In genomic region chr3:107904536-107905066, GRCh38 we compare ENCODE assay signal across 30 cellular contexts.
DNase-seq lines count a peak whose midpoint lies in the region; ATAC-seq and TF ChIP-seq lines count a peak whose summit lies in the region.
"Had no signal": no experiment of that assay in that cellular context is flagged by ENCODE, and none has a peak within 500 bp of the region (broad histone marks: within the 10 kb centered on the region; RNA-seq: fewer than 3 reads in every experiment).

No MANE protein-coding gene starts in this region.

- H3K9me3 Mint-ChIP-seq in nephron = no peaks in the 10 kb centered on the region
- H3K9me3 Mint-ChIP-seq in CD4-positive, alpha-beta T cell = no peaks in the 10 kb centered on the region
- H3K9me3 Mint-ChIP-seq: effector memory CD8-positive, alpha-beta T cell; naive thymus-derived CD4-positive, alpha-beta T cell had no signal

- H3K4me2 ChIP-seq in trophoblast cell (ENCODE audit: low read length) = no peak overlapping the region
- H3K4me2 ChIP-seq: PC-9, SK-N-SH had no signal

- TF ChIP-seq POLR2A in thyroid gland (IDR thresholded peaks at IDR 0.05) = peak in 1 of 2 donors; percentile 24

- no peak overlapping the region for H4K91ac ChIP-seq in trophoblast cell (ENCODE audit: low read depth, low read length)

- H3K27ac Mint-ChIP-seq in nephron = peak overlapping the region in 2 of 3 experiments; percentile 0 to 1
- H3K27ac Mint-ChIP-seq in CD4-positive, alpha-beta T cell = no peak overlapping the region
- H3K27ac Mint-ChIP-seq: activated T-cell treated with anti-CD3 and anti-CD28 coated beads, Interleukin-2, amount 50 U/mL, for 72 hours; effector memory CD8-positive, alpha-beta T cell; naive thymus-derived CD4-positive, alpha-beta T cell; T-helper 17 cell had no signal

- H3K27me3 ChIP-seq in RWPE2 (ENCODE audit: insufficient read depth, poor library complexity, severe bottlenecking) (no peaks in the 10 kb centered on the region), thyroid gland (no peaks in the 10 kb centered on the region), trophoblast cell (ENCODE audit: insufficient read depth, low read length) (no peaks in the 10 kb centered on the region)
- H3K27me3 ChIP-seq in CD4-positive, alpha-beta T cell (ENCODE audit: control insufficient read depth, insufficient read depth, low read length) = no peaks in the 10 kb centered on the region
- H3K27me3 ChIP-seq: suprapubic skin, vagina had no signal

- TF ChIP-seq CTCF in RWPE2 (IDR thresholded peaks at IDR 0.05; ENCODE audit: poor library complexity, severe bottlenecking) = no peak
- no peak for TF ChIP-seq CTCF in choroid plexus epithelial cell (conservative IDR thresholded peaks at IDR 0.05; ENCODE audit: low read depth, low read length)
- TF ChIP-seq CTCF in nephron (IDR thresholded peaks at IDR 0.05; ENCODE audit: unreplicated experiment in 3 of 3) = no peak
- TF ChIP-seq CTCF in thyroid gland (IDR thresholded peaks at IDR 0.05) = no peak
- no peak for TF ChIP-seq CTCF in CD4-positive, alpha-beta T cell (IDR thresholded peaks at IDR 0.05)

- DNase-seq in RWPE2 (ENCODE audit: low spot score) (no peak), choroid plexus epithelial cell (ENCODE audit: low read depth) (peak; percentile 26), thyroid gland (peak; percentile 34 to 35), trophoblast cell (no peak)
- DNase-seq in CD4-positive, alpha-beta T cell = no peak
- DNase-seq: activated CD4-positive, alpha-beta T cell treated with anti-CD3 and anti-CD28 coated beads, Interleukin-2, amount 50 U/mL, for 48 hours; activated naive CD4-positive, alpha-beta T cell; activated T-cell treated with anti-CD3 and anti-CD28 coated beads, Interleukin-2, amount 50 U/mL, for 72 hours; cortex of kidney; DMS153; effector memory CD8-positive, alpha-beta T cell; erythroblast; islet precursor cell; midbrain; naive thymus-derived CD4-positive, alpha-beta T cell; NCI-H1436 treated with DMSO at 0.1 percent for 48 hours; NCI-H2107; occipital lobe; PC-9; SK-N-SH; small intestine; stimulated activated naive CD4-positive, alpha-beta T cell; T-helper 17 cell had no signal

- no peak overlapping the region for H2BK120ac ChIP-seq in trophoblast cell (ENCODE audit: insufficient read depth, low read length, poor library complexity)

- H3K4me1 ChIP-seq in RWPE2 (ENCODE audit: insufficient read depth, poor library complexity, severe bottlenecking) (peaks cover 3% of the 10 kb centered on the region), thyroid gland (no peaks in the 10 kb centered on the region), trophoblast cell (ENCODE audit: control insufficient read depth in 1 of 2, insufficient read depth in 2 of 2, low read length in 2 of 2) (no peaks in the 10 kb centered on the region)
- H3K4me1 ChIP-seq: HAP-1, suprapubic skin, vagina had no signal

- H3K14ac ChIP-seq in trophoblast cell (ENCODE audit: low read length) = no peak overlapping the region

- intact Hi-C loops in thyroid gland (cut with DNase I) = no loop called here
- intact Hi-C loops in CD4-positive, alpha-beta T cell (cut with DNase I, micrococcal nuclease) = no loop called here

- H3K4me3 Mint-ChIP-seq in nephron = no peak overlapping the region
- no peak overlapping the region for H3K4me3 Mint-ChIP-seq in CD4-positive, alpha-beta T cell
- H3K4me3 Mint-ChIP-seq: activated T-cell treated with anti-CD3 and anti-CD28 coated beads, Interleukin-2, amount 50 U/mL, for 72 hours; effector memory CD8-positive, alpha-beta T cell; naive thymus-derived CD4-positive, alpha-beta T cell; T-helper 17 cell had no signal

- no peak overlapping the region for H4K8ac ChIP-seq in trophoblast cell (ENCODE audit: low read depth, low read length)

- POLR2A ChIA-PET in CD4-positive, alpha-beta T cell (lab: Charles Lee) = no interaction called here

- H3K79me2 ChIP-seq in trophoblast cell (ENCODE audit: control insufficient read depth, insufficient read depth, low read length, poor library complexity) = no peaks in the 10 kb centered on the region

- no peak overlapping the region for H2AK5ac ChIP-seq in trophoblast cell (ENCODE audit: low read length)

- H3K4me3 ChIP-seq in RWPE2 (ENCODE audit: severe bottlenecking) (no peak overlapping the region), choroid plexus epithelial cell (ENCODE audit: low read depth, low read length) (no peak overlapping the region), thyroid gland (replicated peaks in 1 of 3) (no peak overlapping the region), trophoblast cell (ENCODE audit: low read depth, low read length) (no peak overlapping the region)
- H3K4me3 ChIP-seq: GM12878, HAP-1, PC-9, suprapubic skin, vagina had no signal

- H3K18ac ChIP-seq in trophoblast cell (ENCODE audit: low read length) = no peak overlapping the region

- H3K27ac ChIP-seq in RWPE2 (ENCODE audit: poor library complexity, severe bottlenecking) (no peak overlapping the region), thyroid gland (no peak overlapping the region), trophoblast cell (ENCODE audit: low read depth, low read length) (no peak overlapping the region)
- no peak overlapping the region for H3K27ac ChIP-seq in CD4-positive, alpha-beta T cell (ENCODE audit: low read depth, low read length)
- H3K27ac ChIP-seq: PC-9, suprapubic skin, vagina had no signal

- no peak overlapping the region for H2AFZ ChIP-seq in trophoblast cell (ENCODE audit: insufficient read depth, low read length, poor library complexity)
- H2AFZ ChIP-seq: PC-9 had no signal

- no peaks in the 10 kb centered on the region for H3K36me3 Mint-ChIP-seq in nephron (ENCODE audit: low read depth)
- H3K36me3 Mint-ChIP-seq in CD4-positive, alpha-beta T cell (ENCODE audit: low read depth) = no peaks in the 10 kb centered on the region
- H3K36me3 Mint-ChIP-seq: naive thymus-derived CD4-positive, alpha-beta T cell had no signal

- no peak overlapping the region for H3K23ac ChIP-seq in trophoblast cell (ENCODE audit: low read length)

- H3K36me3 ChIP-seq in RWPE2 (ENCODE audit: low read depth) (no peaks in the 10 kb centered on the region), thyroid gland (no peaks in the 10 kb centered on the region), trophoblast cell (ENCODE audit: control insufficient read depth in 1 of 2, insufficient read depth in 2 of 2, low read length in 2 of 2) (no peaks in the 10 kb centered on the region)
- H3K36me3 ChIP-seq: HAP-1, suprapubic skin, vagina had no signal

- no peaks in the 10 kb centered on the region for H3K79me1 ChIP-seq in trophoblast cell (ENCODE audit: low read length)

- H2BK5ac ChIP-seq in trophoblast cell (ENCODE audit: low read depth, low read length, poor library complexity) = no peak overlapping the region

- no peak overlapping the region for H4K12ac ChIP-seq in trophoblast cell (ENCODE audit: low read depth, low read length)

- CTCF ChIA-PET in CD4-positive, alpha-beta T cell (lab: Charles Lee) = no interaction called here

- H3K9me3 ChIP-seq in RWPE2 (ENCODE audit: severe bottlenecking) (no peaks in the 10 kb centered on the region), thyroid gland (no peaks in the 10 kb centered on the region), trophoblast cell (ENCODE audit: insufficient read depth, low read depth, low read length) (no peaks in the 10 kb centered on the region)
- H3K9me3 ChIP-seq in CD4-positive, alpha-beta T cell (ENCODE audit: control insufficient read depth, low read length) = no peaks in the 10 kb centered on the region
- H3K9me3 ChIP-seq: HAP-1, SK-N-SH, suprapubic skin, vagina had no signal

- H3K27me3 Mint-ChIP-seq in nephron (ENCODE audit: low read depth) = peaks cover 5% of the 10 kb centered on the region
- no peaks in the 10 kb centered on the region for H3K27me3 Mint-ChIP-seq in CD4-positive, alpha-beta T cell

- no peak overlapping the region for H3K9ac ChIP-seq in trophoblast cell (ENCODE audit: low read length)
- H3K9ac ChIP-seq: SK-N-SH had no signal

- H2BK12ac ChIP-seq in trophoblast cell (ENCODE audit: low read length) = no peak overlapping the region

- ATAC-seq in RWPE2 (ENCODE audit: low read depth) = peak; percentile 54; the same call in 2 of the 3 replicates
- no peak for ATAC-seq in CD4-positive, alpha-beta T cell (ENCODE audit: poor library complexity)
- ATAC-seq in GM18870 (IDR thresholded peaks at IDR 0.05; ENCODE audit: unreplicated experiment) = no peak
- ATAC-seq: activated T-cell treated with anti-CD3 and anti-CD28 coated beads, Interleukin-2, amount 50 U/mL, for 72 hours; effector memory CD8-positive, alpha-beta T cell; GM12878; naive thymus-derived CD4-positive, alpha-beta T cell; Right ventricle myocardium inferior; T-helper 17 cell had no signal

- H3K4me1 Mint-ChIP-seq in nephron = peaks cover 12% of the 10 kb centered on the region
- no peaks in the 10 kb centered on the region for H3K4me1 Mint-ChIP-seq in CD4-positive, alpha-beta T cell (ENCODE audit: low read depth)

- WGBS in thyroid gland, 2 donors = 31 to 34% methylated on average over 6 of the region's 6 CpGs
- WGBS in trophoblast cell (ENCODE audit: extremely low coverage, insufficient coverage, insufficient read length) = no CpG with 5 or more reads among the region's 6 CpGs

- H3K4ac ChIP-seq in trophoblast cell (ENCODE audit: low read depth, low read length) = no peak overlapping the region

Comparison
In these comparisons a context has a peak if more than half of its experiments do, and no peak if none do; other contexts are left out.
1. DNase-seq: peak in choroid plexus epithelial cell (single experiment) and thyroid gland (2 of 2); none in RWPE2 (single experiment), CD4-positive, alpha-beta T cell (0 of 10) and trophoblast cell (0 of 2).